18 cellular contexts compared by ENCODE assay signal in the genomic region with DNA sequence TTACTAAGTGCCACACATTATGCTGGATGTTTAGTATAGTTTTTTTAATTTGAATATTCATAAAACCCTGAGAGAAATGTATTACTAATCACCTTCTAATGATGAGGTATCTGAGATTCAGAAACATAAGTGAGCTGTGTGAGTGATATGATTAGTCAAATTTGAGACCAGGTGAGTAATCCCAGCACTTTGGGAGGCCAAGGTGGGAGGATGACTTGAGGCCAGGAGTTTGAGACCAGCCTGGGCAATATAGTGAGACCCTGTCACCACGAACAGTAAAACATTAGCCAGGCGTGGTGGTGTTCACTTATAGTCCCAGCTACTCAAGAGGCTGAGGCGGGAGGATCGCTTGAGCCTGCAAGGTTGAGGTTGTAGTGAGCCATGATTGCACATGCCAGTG.
"Had no signal": no experiment of that assay in that cellular context is flagged by ENCODE, and none has a peak within 500 bp of the region (broad histone marks: within the 10 kb centered on the region; RNA-seq: fewer than 3 reads in every experiment).

No MANE protein-coding gene starts in this region.

- FAIRE-seq: bronchial epithelial cell had no signal

- ATAC-seq: gastroesophageal sphincter, heart left ventricle, left lobe of liver had no signal

- H3K27ac Mint-ChIP-seq: activated CD4-positive, alpha-beta T cell treated with anti-CD3 and anti-CD28 coated beads, Interleukin-2, amount 10 ng/mL, durations not matched to agents 7 days and 5 days; activated T-helper 1 cell treated with anti-CD3 and anti-CD28 coated beads, Interleukin-12 subunit alpha, Interleukin-12 subunit beta, Interleukin-2, Interleukin-4 antibody, amounts not matched to agents 30 ng/mL and 10 ng/mL and 1 ng/mL, durations not matched to agents 14 hours and 24 hours and 36 hours; stimulated activated naive CD8-positive, alpha-beta T cell treated with anti-CD3 and anti-CD28 coated beads, Interleukin-15, Interleukin-2, amounts not matched to agents 100 ng/mL and 50 ng/mL, for 24 hours; T-helper 2 cell treated with Interferon-gamma antibody and Interleukin-4, amounts not matched to agents 5 μg/mL and 100 μg/mL, for 36 hours had no signal

- H3K27me3 ChIP-seq: gastroesophageal sphincter, heart left ventricle, suprapubic skin, transverse colon had no signal

- H3K4me2 ChIP-seq: SK-N-SH had no signal

- H3K9me3 Mint-ChIP-seq: activated CD4-positive, alpha-beta T cell treated with anti-CD3 and anti-CD28 coated beads, Interleukin-2, amount 10 ng/mL, durations not matched to agents 7 days and 5 days; activated T-helper 1 cell treated with anti-CD3 and anti-CD28 coated beads, Interleukin-12 subunit alpha, Interleukin-12 subunit beta, Interleukin-2, Interleukin-4 antibody, amounts not matched to agents 30 ng/mL and 10 ng/mL and 1 ng/mL, durations not matched to agents 14 hours and 24 hours and 36 hours; stimulated activated naive CD8-positive, alpha-beta T cell treated with anti-CD3 and anti-CD28 coated beads, Interleukin-15, Interleukin-2, amounts not matched to agents 100 ng/mL and 50 ng/mL, for 24 hours; T-helper 2 cell treated with Interferon-gamma antibody and Interleukin-4, amounts not matched to agents 5 μg/mL and 100 μg/mL, for 36 hours had no signal

- H3K27me3 Mint-ChIP-seq: activated CD4-positive, alpha-beta T cell treated with anti-CD3 and anti-CD28 coated beads, Interleukin-2, amount 10 ng/mL, durations not matched to agents 7 days and 5 days; stimulated activated naive CD8-positive, alpha-beta T cell treated with anti-CD3 and anti-CD28 coated beads, Interleukin-15, Interleukin-2, amounts not matched to agents 100 ng/mL and 50 ng/mL, for 24 hours had no signal

- H3K4me3 ChIP-seq: gastroesophageal sphincter, heart left ventricle, lung, suprapubic skin, transverse colon had no signal

- H3K36me3 ChIP-seq: gastroesophageal sphincter, heart left ventricle, suprapubic skin, transverse colon had no signal

- H3K4me3 Mint-ChIP-seq: activated CD4-positive, alpha-beta T cell treated with anti-CD3 and anti-CD28 coated beads, Interleukin-2, amount 10 ng/mL, durations not matched to agents 7 days and 5 days; activated T-helper 1 cell treated with anti-CD3 and anti-CD28 coated beads, Interleukin-12 subunit alpha, Interleukin-12 subunit beta, Interleukin-2, Interleukin-4 antibody, amounts not matched to agents 30 ng/mL and 10 ng/mL and 1 ng/mL, durations not matched to agents 14 hours and 24 hours and 36 hours; stimulated activated naive CD8-positive, alpha-beta T cell treated with anti-CD3 and anti-CD28 coated beads, Interleukin-15, Interleukin-2, amounts not matched to agents 100 ng/mL and 50 ng/mL, for 24 hours; T-helper 2 cell treated with Interferon-gamma antibody and Interleukin-4, amounts not matched to agents 5 μg/mL and 100 μg/mL, for 36 hours had no signal

- H3K27ac ChIP-seq: gastroesophageal sphincter, suprapubic skin, transverse colon had no signal

- H3K9me3 ChIP-seq: gastroesophageal sphincter, heart left ventricle, SK-N-SH, suprapubic skin, transverse colon had no signal

- DNase-seq: activated CD4-positive, alpha-beta T cell treated with anti-CD3 and anti-CD28 coated beads, Interleukin-2, amount 10 ng/mL, durations not matched to agents 7 days and 5 days; cerebellar nuclear complex; cortex of kidney; heart left ventricle; kidney; occipital lobe; posterior cingulate gyrus; retina; SK-N-SH; transverse colon had no signal

- H3K9ac ChIP-seq: SK-N-SH had no signal
